8 cellular contexts compared by ENCODE assay signal in the genomic region with DNA sequence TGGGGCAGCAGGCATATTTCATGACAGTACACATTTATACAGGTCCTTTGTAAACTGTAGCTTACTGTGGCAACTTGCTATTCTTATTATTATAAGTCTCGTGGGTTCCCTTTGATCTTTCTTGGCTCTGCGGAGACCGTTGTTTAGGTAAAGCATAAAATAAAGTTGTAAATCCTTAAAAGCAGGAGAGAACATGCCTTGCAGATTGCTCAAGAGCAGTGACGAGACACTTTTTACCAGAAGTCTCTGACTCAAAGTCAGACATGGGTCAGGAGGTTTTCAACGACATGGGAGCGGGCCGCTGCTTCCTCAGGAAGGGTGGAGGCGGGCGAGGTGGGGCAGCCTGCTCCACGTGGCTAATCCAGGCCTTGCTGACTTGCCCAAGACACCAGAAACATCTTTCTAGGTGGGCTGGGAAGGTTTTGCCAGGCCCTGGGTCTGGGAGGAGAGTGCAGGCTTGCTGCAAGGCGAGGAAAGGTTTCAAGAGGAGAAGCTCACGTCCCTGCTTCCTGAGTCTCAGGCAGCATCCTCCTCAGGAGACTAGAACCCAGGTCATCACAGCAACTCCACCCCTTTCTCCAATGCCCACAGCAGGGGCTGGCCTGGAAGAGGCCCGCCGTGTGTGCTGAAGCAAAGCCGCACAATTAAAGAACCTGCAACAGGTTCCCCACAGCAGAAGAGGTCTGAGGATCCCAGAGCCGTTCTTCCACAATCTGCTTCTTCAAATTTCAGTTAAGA. TPM values are rescaled to one million over a fixed set of nuclear protein-coding genes. Genes with fewer than 3 reads are reported as not detected.
DNase-seq lines count a peak whose midpoint lies in the region; ATAC-seq and TF ChIP-seq lines count a peak whose summit lies in the region.
"Had no signal": no experiment of that assay in that cellular context is flagged by ENCODE, and none has a peak within 500 bp of the region (broad histone marks: within the 10 kb centered on the region; RNA-seq: fewer than 3 reads in every experiment).

No MANE protein-coding gene starts in this region.

- no peak for TF ChIP-seq POLR2A in spleen (IDR thresholded peaks at IDR 0.05)

- no peak for ATAC-seq in HG03108 (IDR thresholded peaks at IDR 0.05; ENCODE audit: unreplicated experiment)
- ATAC-seq: Panc1 had no signal

- DNase-seq in HK-2 (ENCODE audit: unreplicated experiment) = peak; percentile 89
- DNase-seq in UCSD-AML1 (lab: John Stamatoyannopoulos, UW; ENCODE audit: unreplicated experiment) = peak; percentile 60
- peak; percentile 85 for DNase-seq in glomerular visceral epithelial cell (ENCODE audit: extremely low spot score)
- DNase-seq in spleen = peak; percentile 91
- no peak for DNase-seq in SK-N-DZ (ENCODE audit: low spot score)
- no peak for DNase-seq in effector memory CD4-positive, alpha-beta T cell

- peaks cover 8 to 79% (median 32%) of the 10 kb centered on the region in 6 donors for H3K4me1 ChIP-seq in spleen
- H3K4me1 ChIP-seq in effector memory CD4-positive, alpha-beta T cell (ENCODE audit: control insufficient read depth, insufficient read depth, low read length, poor library complexity, severe bottlenecking) = peaks cover 11% of the 10 kb centered on the region

- intact Hi-C loops in spleen (cut with DNase I; ENCODE audit: low total_unique reads) = no loop called here

- no peaks in the 10 kb centered on the region for H3K9me3 ChIP-seq in spleen
- H3K9me3 ChIP-seq in effector memory CD4-positive, alpha-beta T cell (ENCODE audit: control insufficient read depth, low read length) = no peaks in the 10 kb centered on the region

- H3K4me3 ChIP-seq in spleen = peak overlapping the region in 1 of 8 donors; percentile 21
- H3K4me3 ChIP-seq in effector memory CD4-positive, alpha-beta T cell (ENCODE audit: insufficient read depth, low read depth, low read length, poor library complexity, severe bottlenecking) = no peak overlapping the region

- 29 to 51% (median 44%) methylated on average over 16 of the region's 16 CpGs for WGBS in spleen, 5 donors

- no peak for TF ChIP-seq CTCF in spleen (IDR thresholded peaks at IDR 0.05 in 8 of 11, conservative IDR thresholded peaks at IDR 0.05 in 3 of 11)

- H3K27me3 ChIP-seq in spleen (replicated peaks in 1 of 7) = no peaks in the 10 kb centered on the region
- no peaks in the 10 kb centered on the region for H3K27me3 ChIP-seq in effector memory CD4-positive, alpha-beta T cell (replicated peaks; ENCODE audit: control insufficient read depth, insufficient read depth, low read length, poor library complexity, severe bottlenecking)

- peaks cover 0 to 43% (median 0%) of the 10 kb centered on the region in 6 donors for H3K36me3 ChIP-seq in spleen
- peaks cover 2% of the 10 kb centered on the region for H3K36me3 ChIP-seq in effector memory CD4-positive, alpha-beta T cell (ENCODE audit: control insufficient read depth, insufficient read depth, low read length)

- peak overlapping the region in 7 of 8 donors; percentile 51 to 99 (median 82) for H3K27ac ChIP-seq in spleen
- no peak overlapping the region for H3K27ac ChIP-seq in effector memory CD4-positive, alpha-beta T cell (ENCODE audit: insufficient read depth, low read length, poor library complexity, severe bottlenecking)

RNA-seq across cellular contexts. Expression of gene TBC1D2, which starts 6.5 kb away (rescaled TPM):
- 10 to 100 TPM; 10.7 to 27.2 (median 13.0) TPM for total RNA-seq in spleen
- polyA plus RNA-seq in spleen = 1 to 10 TPM; 2.7 to 8.0 (median 5.7) TPM
- 1.1 and 1.5 TPM in 2 replicates for polyA plus RNA-seq in SK-N-DZ (2014; cell fraction: cytosol; rRNA removed)
- polyA plus RNA-seq in SK-N-DZ (2014; cell fraction: nucleus; rRNA removed) = 1.7 and 3.2 TPM in 2 replicates

RNA-seq across cellular contexts. Expression of gene CORO2A, which starts 56.5 kb away (rescaled TPM):
- total RNA-seq in spleen = 10 to 100 TPM in 1 of 7 donors, 1 to 10 TPM in 6; 5.1 to 11.0 (median 6.8) TPM
- polyA plus RNA-seq in spleen = 1 to 10 TPM; 1.3 to 2.2 (median 1.7) TPM
- 12.8 and 13.7 TPM in 2 replicates for polyA plus RNA-seq in SK-N-DZ (2014; cell fraction: cytosol; rRNA removed)
- 4.2 and 4.8 TPM in 2 replicates for polyA plus RNA-seq in SK-N-DZ (2014; cell fraction: nucleus; rRNA removed)

Comparison
In these comparisons a context has a peak if more than half of its experiments do, and no peak if none do; other contexts are left out.
1. DNase-seq: peak in HK-2 (single experiment), UCSD-AML1 (single experiment), glomerular visceral epithelial cell (single experiment) and spleen (single experiment); none in SK-N-DZ (single experiment) and effector memory CD4-positive, alpha-beta T cell (0 of 3).